ENCODE assay signal across 17 cellular contexts in genomic region chr1:94324168-94324544, GRCh38.
DNase-seq lines count a peak whose midpoint lies in the region; ATAC-seq and TF ChIP-seq lines count a peak whose summit lies in the region.
"Had no signal": no experiment of that assay in that cellular context is flagged by ENCODE, and none has a peak within 500 bp of the region (broad histone marks: within the 10 kb centered on the region; RNA-seq: fewer than 3 reads in every experiment).

No MANE protein-coding gene starts in this region.

- no peaks in the 10 kb centered on the region for H3K9me3 ChIP-seq in left ventricle myocardium inferior (replicated peaks)

- H3K27me3 ChIP-seq in left ventricle myocardium inferior (ENCODE audit: low read depth): no peaks in the 10 kb centered on the region
- H3K27me3 ChIP-seq: neural progenitor cell had no signal

- TF ChIP-seq CTCF in left ventricle myocardium inferior (IDR thresholded peaks at IDR 0.05; ENCODE audit: borderline replicate concordance): no peak
- TF ChIP-seq CTCF in activated CD8-positive, alpha-beta T cell treated with anti-CD3 and anti-CD28 coated beads for 36 hours (IDR thresholded peaks at IDR 0.05): no peak

- no peaks in the 10 kb centered on the region for H3K9me3 Mint-ChIP-seq in activated CD8-positive, alpha-beta T cell treated with anti-CD3 and anti-CD28 coated beads for 36 hours
- H3K9me3 Mint-ChIP-seq: central memory CD8-positive, alpha-beta T cell; IgD-negative memory B cell; neural progenitor cell; T-helper 1 cell treated with Interleukin-12 subunit alpha and Interleukin-12 subunit beta and Interleukin-4 antibody, amounts not matched to agents 30 μg/mL and 1 μg/mL, for 36 hours had no signal

- no peak overlapping the region for H3K27ac Mint-ChIP-seq in activated CD8-positive, alpha-beta T cell treated with anti-CD3 and anti-CD28 coated beads for 36 hours
- H3K27ac Mint-ChIP-seq: IgD-negative memory B cell; neural progenitor cell; T-helper 1 cell treated with Interleukin-12 subunit alpha and Interleukin-12 subunit beta and Interleukin-4 antibody, amounts not matched to agents 30 μg/mL and 1 μg/mL, for 36 hours had no signal

- ATAC-seq in Right ventricle myocardium inferior: no peak
- ATAC-seq in activated CD8-positive, alpha-beta T cell treated with anti-CD3 and anti-CD28 coated beads for 36 hours: no peak

- no peak overlapping the region for H3K4me3 Mint-ChIP-seq in activated CD8-positive, alpha-beta T cell treated with anti-CD3 and anti-CD28 coated beads for 36 hours
- H3K4me3 Mint-ChIP-seq: central memory CD8-positive, alpha-beta T cell; IgD-negative memory B cell; neural progenitor cell; T-helper 1 cell treated with Interleukin-12 subunit alpha and Interleukin-12 subunit beta and Interleukin-4 antibody, amounts not matched to agents 30 μg/mL and 1 μg/mL, for 36 hours had no signal

- peak overlapping the region; percentile 81 for H3K27ac ChIP-seq in left ventricle myocardium inferior (replicated peaks)
- H3K27ac ChIP-seq: neural progenitor cell had no signal

- DNase-seq in left ventricle myocardium inferior (no peak), Right ventricle myocardium inferior (ENCODE audit: missing footprints) (no peak), astrocyte of the hippocampus (ENCODE audit: low read depth, low spot score) (peak; percentile 32), kidney glomerular epithelial cell (lab: John Stamatoyannopoulos, UW) (peak; percentile 88), cerebellar cortex (ENCODE audit: low spot score) (no peak), SIG-M5 treated with dmso at 0.1 percent for 504 hours (lab: John Stamatoyannopoulos, UW; ENCODE audit: unreplicated experiment) (no peak), DMS153 treated with DMSO at 0.1 percent for 48 hours (lab: John Stamatoyannopoulos, UW; ENCODE audit: unreplicated experiment) (no peak)
- no peak for DNase-seq in activated CD8-positive, alpha-beta T cell treated with anti-CD3 and anti-CD28 coated beads for 36 hours
- DNase-seq: activated CD4-positive, alpha-beta T cell treated with anti-CD3 and anti-CD28 coated beads, Interleukin-2, amount 50 U/mL, for 48 hours; DMS153; kidney; NCI-H1930; trophoblast cell had no signal

- H3K36me3 Mint-ChIP-seq in activated CD8-positive, alpha-beta T cell treated with anti-CD3 and anti-CD28 coated beads for 36 hours (ENCODE audit: low read depth): no peaks in the 10 kb centered on the region
- H3K36me3 Mint-ChIP-seq: neural progenitor cell had no signal

- CTCF ChIA-PET in activated CD8-positive, alpha-beta T cell treated with anti-CD3 and anti-CD28 coated beads for 36 hours (lab: Charles Lee): no interaction called here

- H3K4me3 ChIP-seq in left ventricle myocardium inferior: no peak overlapping the region
- H3K4me3 ChIP-seq: neural progenitor cell had no signal

- intact Hi-C loops in left ventricle myocardium inferior (cut with micrococcal nuclease) (no loop called here), Right ventricle myocardium inferior (cut with DNase I) (no loop called here)
- intact Hi-C loops in activated CD8-positive, alpha-beta T cell treated with anti-CD3 and anti-CD28 coated beads for 36 hours (cut with micrococcal nuclease): no loop called here

- no peaks in the 10 kb centered on the region for H3K4me1 Mint-ChIP-seq in activated CD8-positive, alpha-beta T cell treated with anti-CD3 and anti-CD28 coated beads for 36 hours (ENCODE audit: low read depth)
- H3K4me1 Mint-ChIP-seq: central memory CD8-positive, alpha-beta T cell had no signal

- POLR2A ChIA-PET in activated CD8-positive, alpha-beta T cell treated with anti-CD3 and anti-CD28 coated beads for 36 hours (lab: Charles Lee): no interaction called here

- H3K36me3 ChIP-seq in left ventricle myocardium inferior: no peaks in the 10 kb centered on the region
- H3K36me3 ChIP-seq: neural progenitor cell had no signal

- H3K27me3 Mint-ChIP-seq in activated CD8-positive, alpha-beta T cell treated with anti-CD3 and anti-CD28 coated beads for 36 hours: peaks cover 19% of the 10 kb centered on the region

- peaks cover 78% of the 10 kb centered on the region for H3K4me1 ChIP-seq in left ventricle myocardium inferior

Comparison
In these comparisons a context has a peak if more than half of its experiments do, and no peak if none do; other contexts are left out.
1. DNase-seq: peak in astrocyte of the hippocampus (single experiment) and kidney glomerular epithelial cell (single experiment); none in left ventricle myocardium inferior (single experiment), Right ventricle myocardium inferior (single experiment), cerebellar cortex (single experiment), activated CD8-positive, alpha-beta T cell treated with anti-CD3 and anti-CD28 coated beads for 36 hours (single experiment), SIG-M5 treated with dmso at 0.1 percent for 504 hours (single experiment) and DMS153 treated with DMSO at 0.1 percent for 48 hours (single experiment).